2 cellular contexts compared by ENCODE assay signal in genomic region chr5:172687983-172688734, GRCh38.
TF ChIP-seq lines count a peak whose summit lies in the region.

No MANE protein-coding gene starts in this region.

TF ChIP-seq in SK-N-SH, 30 proteins besides CTCF, POLR2A, EP300 and RAD21 (continued from another document):
- TF ChIP-seq YY1 (IDR thresholded peaks at IDR 0.05; ENCODE audit: low read depth) (no peak), GATA2 (CRISPR knock-in tag; IDR thresholded peaks at IDR 0.05) (no peak), EZH2phosphoT487 (IDR thresholded peaks at IDR 0.05; ENCODE audit: borderline replicate concordance, low read depth) (no peak), ZBTB33 (IDR thresholded peaks at IDR 0.05; ENCODE audit: borderline replicate concordance, low read depth) (no peak), GABPA (IDR thresholded peaks at IDR 0.05; ENCODE audit: low read depth) (no peak), RXRA (IDR thresholded peaks at IDR 0.05; ENCODE audit: borderline replicate concordance, low read depth) (no peak), SIN3A (IDR thresholded peaks at IDR 0.05; ENCODE audit: borderline replicate concordance, low read depth, low read length) (no peak), NRF1 (IDR thresholded peaks at IDR 0.05; ENCODE audit: low read depth, low read length) (no peak)

TF ChIP-seq in SK-N-SH treated with all-trans-retinoic acid at 6 μM for 48 hours, 23 proteins besides CTCF, POLR2A, EP300 and RAD21 (continued from another document):
- TF ChIP-seq TSHZ2 (CRISPR knock-in tag; IDR thresholded peaks at IDR 0.05) (no peak), ZFP30 (CRISPR knock-in tag; IDR thresholded peaks at IDR 0.05) (no peak), ARNTL (CRISPR knock-in tag; IDR thresholded peaks at IDR 0.05; ENCODE audit: borderline replicate concordance, low read depth) (no peak), OSR1 (CRISPR knock-in tag; IDR thresholded peaks at IDR 0.05) (no peak), TOX (CRISPR knock-in tag; IDR thresholded peaks at IDR 0.05; ENCODE audit: borderline replicate concordance) (no peak), BACH2 (CRISPR knock-in tag; IDR thresholded peaks at IDR 0.05; ENCODE audit: borderline replicate concordance) (no peak), ESRRG (CRISPR knock-in tag; IDR thresholded peaks at IDR 0.05) (no peak), CSDC2 (CRISPR knock-in tag; IDR thresholded peaks at IDR 0.05) (no peak), CSRNP3 (CRISPR knock-in tag; IDR thresholded peaks at IDR 0.05) (no peak), ZC3H10 (CRISPR knock-in tag; IDR thresholded peaks at IDR 0.05) (no peak)
